Comparison of ENCODE assay signal across 25 cellular contexts in the genomic region with DNA sequence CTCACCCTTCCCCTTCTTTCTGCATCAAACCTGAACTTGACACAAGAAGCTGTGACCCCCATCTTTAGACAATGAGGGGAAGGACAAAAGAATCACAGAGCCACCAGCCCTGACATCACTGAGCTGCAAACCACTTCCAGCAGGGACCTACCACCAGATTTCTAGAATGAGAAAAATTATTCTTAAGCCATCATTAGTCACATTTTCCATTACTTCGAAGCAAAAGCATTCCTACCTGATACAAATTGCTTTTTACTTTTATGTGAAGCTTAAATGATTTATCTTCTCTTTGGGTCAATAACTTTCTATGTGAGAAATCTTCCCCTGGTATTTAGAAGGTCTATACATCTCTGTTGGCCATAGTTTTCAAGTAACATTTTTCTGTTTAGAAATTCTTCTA.
"Had no signal": no experiment of that assay in that cellular context is flagged by ENCODE, and none has a peak within 500 bp of the region (broad histone marks: within the 10 kb centered on the region; RNA-seq: fewer than 3 reads in every experiment).

No MANE protein-coding gene starts in this region.

- H3K4me3 Mint-ChIP-seq: activated naive CD8-positive, alpha-beta T cell; stimulated activated naive CD8-positive, alpha-beta T cell treated with anti-CD3 and anti-CD28 coated beads, Interleukin-15, Interleukin-2, amounts not matched to agents 100 ng/mL and 50 ng/mL, for 24 hours; T-helper 2 cell treated with Interferon-gamma antibody and Interleukin-4, amounts not matched to agents 5 μg/mL and 100 μg/mL, for 36 hours; type B pancreatic cell had no signal

- H3K36me3 Mint-ChIP-seq: activated naive CD8-positive, alpha-beta T cell; naive B cell had no signal

- H3K27me3 Mint-ChIP-seq: naive B cell; stimulated activated naive CD8-positive, alpha-beta T cell treated with anti-CD3 and anti-CD28 coated beads, Interleukin-15, Interleukin-2, amounts not matched to agents 100 ng/mL and 50 ng/mL, for 24 hours; type B pancreatic cell had no signal

- DNase-seq: activated CD4-positive, alpha-beta T cell treated with anti-CD3 and anti-CD28 coated beads for 48 hours; activated CD4-positive, alpha-beta T cell treated with anti-CD3 and anti-CD28 coated beads, Interleukin-2, amount 50 U/mL, for 48 hours; activated CD8-positive, alpha-beta memory T cell treated with anti-CD3 and anti-CD28 coated beads for 24 hours; activated effector memory CD4-positive, alpha-beta T cell treated with Interleukin-2 at 50 U/mL for 16 hours; activated naive CD4-positive, alpha-beta T cell treated with Interleukin-2 at 50 U/mL for 16 hours; adrenal gland; aorta; brain microvascular endothelial cell; hippocampal formation; left cardiac atrium; mammary epithelial cell; naive B cell; pancreas; retina; stimulated activated CD4-positive, alpha-beta T cell treated with anti-CD3 and anti-CD28 coated beads, Interleukin-12 subunit alpha, Interleukin-12 subunit beta, amount 100 ng/mL, for 4 hours; stimulated activated CD4-positive, alpha-beta T cell treated with anti-CD3 and anti-CD28 coated beads, Interleukin-4, amount 100 ng/mL, for 1 hour had no signal

- H3K4me1 ChIP-seq: pancreas, prostate gland had no signal

- H3K27ac ChIP-seq: adrenal gland, brain microvascular endothelial cell, pancreas, prostate gland, vagina had no signal

- H3K36me3 ChIP-seq: adrenal gland, brain microvascular endothelial cell, gastroesophageal sphincter, pancreas, prostate gland, thoracic aorta, vagina had no signal

- H3K27me3 ChIP-seq: adrenal gland, brain microvascular endothelial cell, gastroesophageal sphincter, pancreas, vagina had no signal

- H3K9me3 Mint-ChIP-seq: naive B cell; stimulated activated naive CD8-positive, alpha-beta T cell treated with anti-CD3 and anti-CD28 coated beads, Interleukin-15, Interleukin-2, amounts not matched to agents 100 ng/mL and 50 ng/mL, for 24 hours; T-helper 2 cell treated with Interferon-gamma antibody and Interleukin-4, amounts not matched to agents 5 μg/mL and 100 μg/mL, for 36 hours; type B pancreatic cell had no signal

- H3K27ac Mint-ChIP-seq: activated naive CD8-positive, alpha-beta T cell; naive B cell; stimulated activated naive CD8-positive, alpha-beta T cell treated with anti-CD3 and anti-CD28 coated beads, Interleukin-15, Interleukin-2, amounts not matched to agents 100 ng/mL and 50 ng/mL, for 24 hours; T-helper 2 cell treated with Interferon-gamma antibody and Interleukin-4, amounts not matched to agents 5 μg/mL and 100 μg/mL, for 36 hours; type B pancreatic cell had no signal

- H3K4me3 ChIP-seq: adrenal gland, gastroesophageal sphincter, pancreas, prostate gland, skin epidermis, thoracic aorta, vagina had no signal

- H3K9me3 ChIP-seq: adrenal gland, gastroesophageal sphincter, pancreas, prostate gland, thoracic aorta, vagina had no signal

- ATAC-seq: gastroesophageal sphincter had no signal
